ENCODE assay signal across 20 cellular contexts in the genomic region with DNA sequence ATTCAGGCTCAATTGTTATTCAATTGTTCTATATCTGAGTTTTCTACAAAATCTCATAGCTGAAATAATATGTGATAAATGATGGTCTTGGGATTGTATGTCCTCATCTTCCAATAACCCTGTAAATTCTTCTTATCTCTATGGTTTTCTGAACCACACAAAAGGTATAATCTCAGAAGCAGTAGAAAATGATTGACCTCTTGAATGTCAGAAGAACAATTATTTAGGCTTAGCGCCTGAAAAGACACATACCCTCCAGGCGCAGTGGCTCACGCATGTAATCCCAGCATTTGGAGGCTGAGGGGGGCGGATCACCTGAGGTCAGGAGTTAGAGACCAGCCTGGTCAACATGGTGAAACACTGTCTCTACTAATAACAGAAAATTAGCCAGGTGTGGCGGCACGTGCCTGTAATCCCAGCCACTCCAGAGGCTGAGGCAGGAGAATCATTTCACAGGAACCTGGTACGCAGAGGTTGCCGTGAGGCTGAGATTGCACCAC.
"Had no signal": no experiment of that assay in that cellular context is flagged by ENCODE, and none has a peak within 500 bp of the region (broad histone marks: within the 10 kb centered on the region; RNA-seq: fewer than 3 reads in every experiment).

No MANE protein-coding gene starts in this region.

- H3K4me3 ChIP-seq: MG63 had no signal

- H3K9me2 ChIP-seq: SK-N-SH had no signal

- H3K9me3 ChIP-seq: MG63, SK-N-SH had no signal

- H3K27me3 ChIP-seq: MG63 had no signal

- H3K9ac ChIP-seq: SK-N-SH had no signal

- H3K4me2 ChIP-seq: SK-N-SH had no signal

- H3K36me3 ChIP-seq: MG63 had no signal

- DNase-seq: Karpas-422, KBM-7, MG63, NCI-H1048, NCI-H1105, NCI-H1417 treated with DMSO at 0.1 percent for 48 hours, NCI-H1694, NCI-H187 treated with DMSO at 0.1 percent for 48 hours, NCI-H2029 treated with DMSO at 0.1 percent for 48 hours, NCI-H2171 treated with DMSO at 0.1 percent for 48 hours, NCI-H345, NCI-H446 treated with DMSO at 0.1 percent for 48 hours, NCI-H510A treated with DMSO at 0.1 percent for 48 hours, NCI-H526, Right ventricle myocardium superior, RPMI8226, SIG-M5, SK-N-SH, SW 1271, T-cell had no signal
